Comparison of ENCODE assay signal across 28 cellular contexts in genomic region chr17:47875011-47875471, GRCh38. TPM values are rescaled to one million over a fixed set of nuclear protein-coding genes. Genes with fewer than 3 reads are reported as not detected.
DNase-seq lines count a peak whose midpoint lies in the region; ATAC-seq lines count a peak whose summit lies in the region.
"Had no signal": no experiment of that assay in that cellular context is flagged by ENCODE, and none has a peak within 500 bp of the region (broad histone marks: within the 10 kb centered on the region; RNA-seq: fewer than 3 reads in every experiment).

No MANE protein-coding gene starts in this region.

- H3K4me3 ChIP-seq in adipocyte (ENCODE audit: low read length) = no peak overlapping the region
- H3K4me3 ChIP-seq: left lung, prostate gland, right lobe of liver, SJSA1, tibial nerve had no signal

- H3K4me1 ChIP-seq in adipocyte (ENCODE audit: control insufficient read depth, insufficient read depth, low read length) = peaks cover 36% of the 10 kb centered on the region
- H3K4me1 ChIP-seq: SJSA1 had no signal

- H3K27me3 ChIP-seq in adipocyte (replicated peaks; ENCODE audit: control insufficient read depth, insufficient read depth, low read length) = peaks cover 10% of the 10 kb centered on the region
- H3K27me3 ChIP-seq: right lobe of liver had no signal

- no peaks in the 10 kb centered on the region for H3K36me3 ChIP-seq in adipocyte (ENCODE audit: control insufficient read depth, insufficient read depth, low read length, severe bottlenecking)
- H3K36me3 ChIP-seq: left lung, prostate gland, right lobe of liver, SJSA1, tibial nerve had no signal

- no peak overlapping the region for H3K9ac ChIP-seq in adipocyte (ENCODE audit: low read length)

- no peak overlapping the region for H3K27ac ChIP-seq in substantia nigra (ENCODE audit: low read depth, low read length, poor library complexity, severe bottlenecking)
- H3K27ac ChIP-seq: left lung, prostate gland, right lobe of liver, RWPE1, SJSA1 had no signal

- ATAC-seq in HG03280 (IDR thresholded peaks at IDR 0.05; ENCODE audit: unreplicated experiment) = no peak
- ATAC-seq: left lung had no signal

- DNase-seq in NCI-H2171 treated with DMSO at 0.1 percent for 48 hours (lab: John Stamatoyannopoulos, UW) (peak; percentile 42), NCI-H2171 (lab: John Stamatoyannopoulos, UW) (no peak), adipocyte (ENCODE audit: low read depth) (peak; percentile 28), myocyte (ENCODE audit: low read depth) (peak; percentile 31), C1 segment of cervical spinal cord (lab: John Stamatoyannopoulos, UW) (no peak), NCI-H2107 (lab: John Stamatoyannopoulos, UW) (no peak), substantia nigra (lab: John Stamatoyannopoulos, UW) (no peak)
- DNase-seq: 8988T; activated CD4-positive, alpha-beta T cell treated with anti-CD3 and anti-CD28 coated beads, Interleukin-2, amount 10 ng/mL, durations not matched to agents 24 days and 14 days; activated CD8-positive, alpha-beta memory T cell treated with anti-CD3 and anti-CD28 coated beads for 24 hours; activated gamma-delta T cell; activated T-cell treated with anti-CD3 and anti-CD28 coated beads for 4 hours; Calu3; DND-41; left lung; mesendoderm; NCI-H1105 treated with DMSO at 0.1 percent for 48 hours; NCI-H2029; NCI-H345; NCI-H774; stimulated activated CD4-positive, alpha-beta T cell treated with anti-CD3 and anti-CD28 coated beads, Interleukin-12 subunit alpha, Interleukin-12 subunit beta, amount 100 ng/mL, for 4 hours; stimulated activated CD4-positive, alpha-beta T cell treated with anti-CD3 and anti-CD28 coated beads, Interleukin-2, amount 100 ng/mL, for 48 hours had no signal

- H3K9me3 ChIP-seq in adipocyte (ENCODE audit: control insufficient read depth, low read length) = no peaks in the 10 kb centered on the region
- H3K9me3 ChIP-seq: left lung, prostate gland, right lobe of liver, SJSA1, tibial nerve had no signal

RNA-seq across cellular contexts. Expression of gene SP2, which starts 21.0 kb away (rescaled TPM):
- 1.8 and 3.1 TPM in 2 replicates for total RNA-seq in myocyte
- 15.8 TPM for polyA plus RNA-seq in myocyte (2012)

RNA-seq across cellular contexts. Expression of gene SP6, which starts 24.1 kb away (rescaled TPM):
- total RNA-seq in myocyte = 0.05 and 0.16 TPM in 2 replicates
- 0.05 TPM for polyA plus RNA-seq in myocyte (2012)
- total RNA-seq: SJSA1 had no signal

RNA-seq across cellular contexts. Expression of gene SCRN2, which starts 34.0 kb away (rescaled TPM):
- 111 and 158 TPM in 2 replicates for total RNA-seq in myocyte
- 85.2 TPM for polyA plus RNA-seq in myocyte (2012)

RNA-seq across cellular contexts. Expression of gene LRRC46, which starts 43.6 kb away (rescaled TPM):
- 0.05 and 0.21 TPM in 2 replicates for total RNA-seq in myocyte
- polyA plus RNA-seq in myocyte (2012) = 1.2 TPM
- total RNA-seq: SJSA1 had no signal

RNA-seq across cellular contexts. Expression of gene MRPL10, which starts 43.7 kb away (rescaled TPM):
- 53.4 and 53.6 TPM in 2 replicates for total RNA-seq in myocyte
- polyA plus RNA-seq in myocyte (2012) = 49.9 TPM

Comparison
In these comparisons a context has a peak if more than half of its experiments do, and no peak if none do; other contexts are left out.
1. DNase-seq: peak in NCI-H2171 treated with DMSO at 0.1 percent for 48 hours (single experiment), adipocyte (single experiment) and myocyte (single experiment); none in NCI-H2171 (single experiment), C1 segment of cervical spinal cord (0 of 14), NCI-H2107 (single experiment) and substantia nigra (0 of 49).